8 cellular contexts compared by ENCODE assay signal in the genomic region with DNA sequence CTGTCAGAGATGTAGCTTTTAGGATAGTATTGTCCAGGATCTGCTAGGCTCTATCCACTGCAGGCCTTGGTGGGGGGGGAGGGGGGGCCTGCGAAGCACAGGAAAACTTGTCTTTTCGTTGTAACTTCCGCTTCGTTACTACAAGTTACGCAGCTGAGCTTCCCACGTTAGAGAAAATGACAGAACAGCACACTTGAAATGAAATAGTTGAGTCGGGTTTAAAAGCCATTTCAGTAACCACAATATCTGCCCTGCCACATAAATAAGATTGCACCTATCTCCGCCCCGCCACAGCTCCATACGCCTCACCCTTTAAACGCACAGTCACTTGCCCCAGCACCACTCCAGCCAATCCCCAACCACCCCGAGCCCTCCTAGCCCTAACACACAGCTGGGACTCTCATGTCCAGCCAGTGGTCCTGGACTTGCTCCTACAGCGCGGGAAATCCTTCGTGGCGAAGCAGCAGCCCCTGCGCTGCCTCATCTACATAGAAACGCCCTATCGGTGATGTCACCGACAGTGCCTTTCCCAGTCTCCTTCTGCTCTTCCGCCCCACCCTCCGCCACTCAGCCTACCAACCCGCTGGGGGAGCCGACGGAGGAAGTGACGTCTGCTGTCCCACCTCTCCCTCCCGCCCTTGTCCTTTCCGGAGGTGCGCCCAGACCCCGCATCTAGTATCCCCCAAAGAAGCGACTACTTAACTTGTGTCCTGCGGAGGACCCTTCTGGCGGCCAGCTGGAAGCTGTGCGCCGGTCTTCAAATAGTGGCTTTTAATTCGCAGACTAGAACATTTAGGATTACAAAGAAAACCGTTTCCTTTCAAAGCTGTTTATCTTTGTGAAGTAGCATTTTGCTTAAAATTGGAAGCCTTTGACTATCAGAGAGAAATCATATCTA. TPM values are rescaled to one million over a fixed set of nuclear protein-coding genes. Genes with fewer than 3 reads are reported as not detected.
DNase-seq lines count a peak whose midpoint lies in the region; ATAC-seq, FAIRE-seq and TF ChIP-seq lines count a peak whose summit lies in the region.
"Not testable (repeated sequence)": the region's sequence is repeated elsewhere in the genome, so short reads cannot be mapped to it uniquely, and the experiment has no call there.

No MANE protein-coding gene starts in this region.

- H2AFZ ChIP-seq in neuron (ENCODE audit: low read depth, low read length): not testable (repeated sequence)

- H3K9me3 ChIP-seq in ES-I3 (ENCODE audit: control insufficient read depth, insufficient read depth, low read length); neuron (ENCODE audit: low read length); stomach: not testable (repeated sequence)

- H3K4me3 Mint-ChIP-seq in activated naive CD8-positive, alpha-beta T cell treated with anti-CD3 and anti-CD28 coated beads, Interleukin-2, amount 10 ng/mL, durations not matched to agents 7 days and 5 days: peak overlapping the region; percentile 97

- not testable (repeated sequence) for DNase-seq in H54 (ENCODE audit: insufficient read length, low spot score)
- DNase-seq in LHCN-M2 (ENCODE audit: low read depth) (peak; percentile 97), T follicular helper cell (ENCODE audit: low read depth) (peak; percentile 51), glomerular visceral epithelial cell (ENCODE audit: extremely low spot score) (peak; percentile 90), stomach (peak; percentile 61)
- peak; percentile 75 for DNase-seq in activated naive CD8-positive, alpha-beta T cell treated with anti-CD3 and anti-CD28 coated beads, Interleukin-2, amount 10 ng/mL, durations not matched to agents 7 days and 5 days

- not testable (repeated sequence) for H3K36me3 ChIP-seq in ES-I3 (ENCODE audit: insufficient read depth, low read length); neuron (ENCODE audit: insufficient read depth, low read length); stomach

- not testable (repeated sequence) for H3K36me3 Mint-ChIP-seq in activated naive CD8-positive, alpha-beta T cell treated with anti-CD3 and anti-CD28 coated beads, Interleukin-2, amount 10 ng/mL, durations not matched to agents 7 days and 5 days

- ATAC-seq in activated naive CD8-positive, alpha-beta T cell treated with anti-CD3 and anti-CD28 coated beads, Interleukin-2, amount 10 ng/mL, durations not matched to agents 7 days and 5 days (ENCODE audit: low read depth): peak; percentile 91

- H3K4me1 Mint-ChIP-seq in activated naive CD8-positive, alpha-beta T cell treated with anti-CD3 and anti-CD28 coated beads, Interleukin-2, amount 10 ng/mL, durations not matched to agents 7 days and 5 days: peaks cover 20% of the 10 kb centered on the region

- not testable (repeated sequence) for H3K4me1 ChIP-seq in ES-I3 (ENCODE audit: insufficient read depth, low read length); neuron (ENCODE audit: insufficient read depth, low read length)
- peaks cover 0 to 14% (median 8%) of the 10 kb centered on the region in 4 donors for H3K4me1 ChIP-seq in stomach

- not testable (repeated sequence) for TF ChIP-seq CTCF in stomach (IDR thresholded peaks at IDR 0.05)

- H3K27me3 ChIP-seq in neuron (ENCODE audit: insufficient read depth, low read length): not testable (repeated sequence)
- peaks cover 0 to 33% (median 0%) of the 10 kb centered on the region in 3 donors for H3K27me3 ChIP-seq in stomach

- H3K9ac ChIP-seq in ES-I3 (ENCODE audit: low read depth, low read length): peak overlapping the region; percentile 58

- H3K27ac Mint-ChIP-seq in activated naive CD8-positive, alpha-beta T cell treated with anti-CD3 and anti-CD28 coated beads, Interleukin-2, amount 10 ng/mL, durations not matched to agents 7 days and 5 days: peak overlapping the region; percentile 100

- intact Hi-C loops in stomach (cut with DNase I; ENCODE audit: low total_unique reads): not testable (repeated sequence)

- POLR2A ChIA-PET in activated naive CD8-positive, alpha-beta T cell treated with anti-CD3 and anti-CD28 coated beads, Interleukin-2, amount 10 ng/mL, durations not matched to agents 7 days and 5 days (lab: Charles Lee): interaction anchor here (0.8 to 1.2 kb wide), 4 partner anchors 12 to 734 kb away, joined by 3 to 8 read pairs (median 4); no protein-coding TSS in a partner anchor

- TF ChIP-seq POLR2A in H54 (IDR thresholded peaks at IDR 0.05; ENCODE audit: low read depth, low read length): peak; percentile 67
- not testable (repeated sequence) for TF ChIP-seq POLR2A in stomach (IDR thresholded peaks at IDR 0.05)

- not testable (repeated sequence) for FAIRE-seq in H54 (lab: Jason Lieb, UNC)

- H3K4me3 ChIP-seq in neuron (ENCODE audit: low read length) (peak overlapping the region; percentile 52), stomach (peak overlapping the region; percentile 31 to 44 (median 38))

- H3K27me3 Mint-ChIP-seq in activated naive CD8-positive, alpha-beta T cell treated with anti-CD3 and anti-CD28 coated beads, Interleukin-2, amount 10 ng/mL, durations not matched to agents 7 days and 5 days: not testable (repeated sequence)

- not testable (repeated sequence) for H3K9me3 Mint-ChIP-seq in activated naive CD8-positive, alpha-beta T cell treated with anti-CD3 and anti-CD28 coated beads, Interleukin-2, amount 10 ng/mL, durations not matched to agents 7 days and 5 days

- 3 to 5% (median 4%) methylated on average over 22 to 26 of the region's 37 CpGs for WGBS in stomach, 5 donors

- H3K27ac ChIP-seq in stomach: peak overlapping the region; percentile 82 to 93 (median 89)

- not testable (repeated sequence) for TF ChIP-seq EP300 in stomach (IDR thresholded peaks at IDR 0.05)

RNA-seq across cellular contexts. Expression of a gene that starts 46.2 kb away (rescaled TPM):
- total RNA-seq in LHCN-M2 (2014; rRNA removed): not detected in 2 replicates
- polyA plus RNA-seq in LHCN-M2 (2012): not detected
- not detected for total RNA-seq in activated naive CD8-positive, alpha-beta T cell treated with anti-CD3 and anti-CD28 coated beads, Interleukin-2, amount 10 ng/mL, durations not matched to agents 7 days and 5 days
- total RNA-seq in stomach: not detected
- polyA plus RNA-seq in stomach: not detected
